18 cellular contexts compared by ENCODE assay signal in genomic region chr3:14906355-14906960, GRCh38.
"Had no signal": no experiment of that assay in that cellular context is flagged by ENCODE, and none has a peak within 500 bp of the region (broad histone marks: within the 10 kb centered on the region; RNA-seq: fewer than 3 reads in every experiment).

No MANE protein-coding gene starts in this region.

- H3K36me3 Mint-ChIP-seq: type B pancreatic cell had no signal

- H3K27ac ChIP-seq: foreskin keratinocyte, ovary, suprapubic skin, thyroid gland had no signal

- H3K4me1 ChIP-seq: foreskin keratinocyte, thyroid gland had no signal

- H3K9me3 ChIP-seq: ovary, suprapubic skin, thyroid gland had no signal

- ATAC-seq: effector memory CD8-positive, alpha-beta T cell; naive thymus-derived CD8-positive, alpha-beta T cell had no signal

- DNase-seq: effector memory CD8-positive, alpha-beta T cell; erythroblast; foreskin keratinocyte; kidney; left cardiac atrium; naive thymus-derived CD8-positive, alpha-beta T cell; ovary; right cardiac atrium; stimulated activated CD4-positive, alpha-beta T cell treated with anti-CD3 and anti-CD28 coated beads, Interleukin-2, amount 100 ng/mL, for 48 hours; stimulated activated naive CD4-positive, alpha-beta T cell treated with Interleukin-2 at 50 U/mL for 16 hours; thyroid gland had no signal

- H3K27me3 ChIP-seq: ovary, suprapubic skin, thyroid gland had no signal

- H3K4me3 Mint-ChIP-seq: dendritic cell treated with granulocyte-macrophage colony-stimulating factor and Interleukin-4, amounts not matched to agents 40 ng/mL and 50 ng/mL, for 4 days; effector memory CD8-positive, alpha-beta T cell; naive thymus-derived CD8-positive, alpha-beta T cell; type B pancreatic cell had no signal

- H3K4me2 ChIP-seq: smooth muscle cell had no signal

- H3K27ac Mint-ChIP-seq: dendritic cell treated with granulocyte-macrophage colony-stimulating factor and Interleukin-4, amounts not matched to agents 40 ng/mL and 50 ng/mL, for 4 days; effector memory CD8-positive, alpha-beta T cell; naive thymus-derived CD8-positive, alpha-beta T cell; type B pancreatic cell had no signal

- H3K4me3 ChIP-seq: ovary, smooth muscle cell, suprapubic skin, thyroid gland had no signal

- H3K27me3 Mint-ChIP-seq: dendritic cell treated with granulocyte-macrophage colony-stimulating factor and Interleukin-4, amounts not matched to agents 40 ng/mL and 50 ng/mL, for 4 days had no signal

- H3K4me1 Mint-ChIP-seq: naive thymus-derived CD8-positive, alpha-beta T cell had no signal

- FAIRE-seq: colon, endothelial cell of umbilical vein, kidney, urothelium cell line had no signal

- H3K36me3 ChIP-seq: ovary, thyroid gland had no signal
